Comparison of ENCODE assay signal across 11 cellular contexts in genomic region chr1:226733876-226734414, GRCh38. TPM values are rescaled to one million over a fixed set of nuclear protein-coding genes. Genes with fewer than 3 reads are reported as not detected.
DNase-seq lines count a peak whose midpoint lies in the region; ATAC-seq and TF ChIP-seq lines count a peak whose summit lies in the region.
"Had no signal": no experiment of that assay in that cellular context is flagged by ENCODE, and none has a peak within 500 bp of the region (broad histone marks: within the 10 kb centered on the region; RNA-seq: fewer than 3 reads in every experiment).

No MANE protein-coding gene starts in this region.

- TF ChIP-seq EP300 in stomach (IDR thresholded peaks at IDR 0.05): no peak

- no peaks in the 10 kb centered on the region for H3K9me2 ChIP-seq in hepatocyte (replicated peaks; ENCODE audit: insufficient read depth)

- H3K27ac Mint-ChIP-seq in activated CD4-positive, alpha-beta T cell treated with anti-CD3 and anti-CD28 coated beads, Interleukin-2, amount 10 ng/mL, durations not matched to agents 24 days and 14 days: peak overlapping the region; percentile 81
- peak overlapping the region; percentile 73 for H3K27ac Mint-ChIP-seq in activated CD8-positive, alpha-beta T cell treated with anti-CD3 and anti-CD28 coated beads for 36 hours

- POLR2A ChIA-PET in activated CD8-positive, alpha-beta T cell treated with anti-CD3 and anti-CD28 coated beads for 36 hours (lab: Charles Lee): interaction anchor here (0.7 to 9.4 kb wide), 8 partner anchors 12 to 100 kb away, joined by 3 to 71 read pairs (median 4); no protein-coding TSS in a partner anchor

- intact Hi-C loops in activated CD4-positive, alpha-beta T cell treated with anti-CD3 and anti-CD28 coated beads, Interleukin-2, amount 10 ng/mL, durations not matched to agents 24 days and 14 days (cut with micrococcal nuclease): loop anchor here (10.0 kb wide), 2 partner anchors 189 to 329 kb away; partner anchors contain the start of genes PARP1 and STUM
- intact Hi-C loops in activated CD8-positive, alpha-beta T cell treated with anti-CD3 and anti-CD28 coated beads for 36 hours (cut with micrococcal nuclease): loop anchor here (5.0 kb wide), 1 partner anchor 63 kb away; no protein-coding TSS in a partner anchor
- intact Hi-C loops in stomach (cut with DNase I; ENCODE audit: low total_unique reads): loop anchor here (10.0 kb wide), 1 partner anchor 91 kb away; no protein-coding TSS in a partner anchor

- H3K36me3 Mint-ChIP-seq in activated CD4-positive, alpha-beta T cell treated with anti-CD3 and anti-CD28 coated beads, Interleukin-2, amount 10 ng/mL, durations not matched to agents 24 days and 14 days (ENCODE audit: low read depth): peaks cover 55% of the 10 kb centered on the region
- peaks cover 70% of the 10 kb centered on the region for H3K36me3 Mint-ChIP-seq in activated CD8-positive, alpha-beta T cell treated with anti-CD3 and anti-CD28 coated beads for 36 hours (ENCODE audit: low read depth)

- H3K4me2 ChIP-seq in hepatocyte: peak overlapping the region; percentile 56
- H3K4me2 ChIP-seq: A549 had no signal

- H3K27ac ChIP-seq in hepatocyte: no peak overlapping the region
- H3K27ac ChIP-seq in stomach: peak overlapping the region in 4 of 5 donors; percentile 45 to 96 (median 92)
- H3K27ac ChIP-seq: A549 had no signal

- H3K36me3 ChIP-seq in hepatocyte (replicated peaks; ENCODE audit: insufficient read depth, low read depth): no peaks in the 10 kb centered on the region
- H3K36me3 ChIP-seq in stomach: peaks cover 0 to 26% (median 7%) of the 10 kb centered on the region in 4 donors

- H3K4me3 Mint-ChIP-seq in activated CD4-positive, alpha-beta T cell treated with anti-CD3 and anti-CD28 coated beads, Interleukin-2, amount 10 ng/mL, durations not matched to agents 24 days and 14 days: peak overlapping the region; percentile 84
- H3K4me3 Mint-ChIP-seq in activated CD8-positive, alpha-beta T cell treated with anti-CD3 and anti-CD28 coated beads for 36 hours: peak overlapping the region; percentile 92

- peaks cover 20% of the 10 kb centered on the region for H4K20me1 ChIP-seq in hepatocyte (ENCODE audit: insufficient read depth, poor library complexity, severe bottlenecking)

- H3K9me3 ChIP-seq in hepatocyte (ENCODE audit: low read depth): no peaks in the 10 kb centered on the region
- no peaks in the 10 kb centered on the region for H3K9me3 ChIP-seq in stomach
- H3K9me3 ChIP-seq: A549 had no signal

- WGBS in hepatocyte (ENCODE audit: low lambda C conversion rate, missing lambda C conversion rate): 90% methylated on average over 5 of the region's 5 CpGs
- 70 to 83% (median 78%) methylated on average over 5 of the region's 5 CpGs for WGBS in stomach, 5 donors

- H3K9me3 Mint-ChIP-seq in activated CD4-positive, alpha-beta T cell treated with anti-CD3 and anti-CD28 coated beads, Interleukin-2, amount 10 ng/mL, durations not matched to agents 24 days and 14 days: no peaks in the 10 kb centered on the region
- H3K9me3 Mint-ChIP-seq in activated CD8-positive, alpha-beta T cell treated with anti-CD3 and anti-CD28 coated beads for 36 hours: no peaks in the 10 kb centered on the region

- no peak overlapping the region for H2AFZ ChIP-seq in hepatocyte

- peak; percentile 65 for DNase-seq in activated CD4-positive, alpha-beta T cell treated with anti-CD3 and anti-CD28 coated beads, Interleukin-2, amount 10 ng/mL, durations not matched to agents 24 days and 14 days
- DNase-seq in activated CD4-positive, alpha-beta T cell treated with anti-CD3 and anti-CD28 coated beads for 48 hours: no peak
- no peak for DNase-seq in activated CD8-positive, alpha-beta T cell treated with anti-CD3 and anti-CD28 coated beads for 36 hours
- no peak for DNase-seq in hepatocyte (ENCODE audit: low spot score)
- no peak for DNase-seq in stomach
- DNase-seq in HuH-7.5 (ENCODE audit: low spot score): no peak
- no peak for DNase-seq in cerebellum (ENCODE audit: low spot score)
- DNase-seq: mesenchymal stem cell; stimulated activated CD4-positive, alpha-beta T cell treated with anti-CD3 and anti-CD28 coated beads, Interleukin-15, amount 100 ng/mL, for 24 hours had no signal

- CTCF ChIA-PET in activated CD8-positive, alpha-beta T cell treated with anti-CD3 and anti-CD28 coated beads for 36 hours (lab: Charles Lee): interaction anchor here (0.7 to 2.9 kb wide), 10 partner anchors 22 to 107 kb away, joined by 3 to 11 read pairs (median 3); no protein-coding TSS in a partner anchor

- no peak for TF ChIP-seq CTCF in activated CD8-positive, alpha-beta T cell treated with anti-CD3 and anti-CD28 coated beads for 36 hours (IDR thresholded peaks at IDR 0.05)
- TF ChIP-seq CTCF in hepatocyte (IDR thresholded peaks at IDR 0.05; ENCODE audit: poor library complexity) (no peak), stomach (IDR thresholded peaks at IDR 0.05) (no peak)

- H3K4me1 Mint-ChIP-seq in activated CD4-positive, alpha-beta T cell treated with anti-CD3 and anti-CD28 coated beads, Interleukin-2, amount 10 ng/mL, durations not matched to agents 24 days and 14 days: peaks cover 59% of the 10 kb centered on the region
- H3K4me1 Mint-ChIP-seq in activated CD8-positive, alpha-beta T cell treated with anti-CD3 and anti-CD28 coated beads for 36 hours (ENCODE audit: low read depth): peaks cover 43% of the 10 kb centered on the region

- H3K4me1 ChIP-seq in hepatocyte (ENCODE audit: insufficient read depth) (peaks cover 9% of the 10 kb centered on the region), stomach (peaks cover 26 to 82% (median 60%) of the 10 kb centered on the region in 4 donors)
- H3K4me1 ChIP-seq: A549 had no signal

- no peak for ATAC-seq in activated CD8-positive, alpha-beta T cell treated with anti-CD3 and anti-CD28 coated beads for 36 hours
- no peak for ATAC-seq in GM21390 (IDR thresholded peaks at IDR 0.05; ENCODE audit: unreplicated experiment)
- ATAC-seq: A549 had no signal

- no peak for TF ChIP-seq POLR2A in stomach (IDR thresholded peaks at IDR 0.05)

- no peaks in the 10 kb centered on the region for H3K27me3 Mint-ChIP-seq in activated CD4-positive, alpha-beta T cell treated with anti-CD3 and anti-CD28 coated beads, Interleukin-2, amount 10 ng/mL, durations not matched to agents 24 days and 14 days
- H3K27me3 Mint-ChIP-seq in activated CD8-positive, alpha-beta T cell treated with anti-CD3 and anti-CD28 coated beads for 36 hours: no peaks in the 10 kb centered on the region

- H3K4me3 ChIP-seq in hepatocyte (no peak overlapping the region), stomach (peak overlapping the region; percentile 34 to 98 (median 90))
- H3K4me3 ChIP-seq: A549 had no signal

- peaks cover 5% of the 10 kb centered on the region for H3K27me3 ChIP-seq in hepatocyte
- H3K27me3 ChIP-seq in stomach: no peaks in the 10 kb centered on the region

- peaks cover 52% of the 10 kb centered on the region for H3K79me2 ChIP-seq in hepatocyte

RNA-seq across cellular contexts. Expression of gene ITPKB, which starts 5.1 kb away (rescaled TPM):
- 29.3 and 31.2 TPM in 2 replicates for total RNA-seq in activated CD4-positive, alpha-beta T cell treated with anti-CD3 and anti-CD28 coated beads, Interleukin-2, amount 10 ng/mL, durations not matched to agents 24 days and 14 days
- total RNA-seq in activated CD8-positive, alpha-beta T cell treated with anti-CD3 and anti-CD28 coated beads for 36 hours: 10 to 100 TPM; 40.8 to 42.6 TPM
- total RNA-seq in hepatocyte (9.4 and 11.0 TPM in 2 replicates), stomach (10 to 100 TPM; 16.4 to 38.8 (median 24.6) TPM), cerebellum (13.5 TPM)
- polyA plus RNA-seq in hepatocyte (7.4 and 13.8 TPM in 2 replicates), stomach (1 to 10 TPM; 3.8 to 5.4 (median 4.4) TPM)
